18 cellular contexts compared by ENCODE assay signal in the genomic region with DNA sequence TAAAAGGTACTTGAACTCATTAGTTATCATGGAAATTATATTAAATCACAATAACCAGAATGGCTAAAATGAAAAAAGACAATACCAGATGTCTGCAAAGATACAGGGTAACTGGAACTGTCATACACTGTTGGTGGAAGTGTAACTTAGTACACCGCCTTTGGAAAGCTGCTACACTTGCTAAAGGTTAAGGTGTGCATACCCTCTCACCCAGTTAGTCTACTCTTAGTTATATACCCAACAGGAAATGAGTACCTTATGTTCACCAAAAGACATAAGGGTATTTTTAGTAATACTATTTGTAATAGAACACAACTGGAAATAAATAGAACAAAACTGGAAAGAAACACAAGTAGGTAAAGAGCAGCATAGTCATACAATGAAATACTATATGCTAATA.
DNase-seq lines count a peak whose midpoint lies in the region; ATAC-seq and TF ChIP-seq lines count a peak whose summit lies in the region.
"Had no signal": no experiment of that assay in that cellular context is flagged by ENCODE, and none has a peak within 500 bp of the region (broad histone marks: within the 10 kb centered on the region; RNA-seq: fewer than 3 reads in every experiment).

No MANE protein-coding gene starts in this region.

- peaks cover 17% of the 10 kb centered on the region for H3K4me1 ChIP-seq in PC-3 (ENCODE audit: insufficient read depth, low read length)
- H3K4me1 ChIP-seq: BE2C had no signal

- intact Hi-C loops in activated CD8-positive, alpha-beta T cell treated with anti-CD3 and anti-CD28 coated beads for 36 hours (cut with micrococcal nuclease) = no loop called here
- intact Hi-C loops in PC-3 (cut with micrococcal nuclease) = no loop called here
- intact Hi-C loops in activated T-helper 1 cell treated with anti-CD3 and anti-CD28 coated beads, Interleukin-12 subunit alpha, Interleukin-12 subunit beta, Interleukin-2, Interleukin-4 antibody, amounts not matched to agents 30 ng/mL and 10 ng/mL and 1 ng/mL, durations not matched to agents 14 hours and 24 hours and 36 hours (cut with micrococcal nuclease) = loop anchor here (10.0 kb wide), 1 partner anchor 170 kb away; no protein-coding TSS in a partner anchor

- H3K9ac ChIP-seq in PC-3 (ENCODE audit: low read length) = no peak overlapping the region
- H3K9ac ChIP-seq: GM23248 had no signal

- H3K79me2 ChIP-seq in PC-3 (ENCODE audit: low read length) = no peaks in the 10 kb centered on the region

- H3K4me3 Mint-ChIP-seq in activated CD8-positive, alpha-beta T cell treated with anti-CD3 and anti-CD28 coated beads for 36 hours = peak overlapping the region; percentile 4
- no peak overlapping the region for H3K4me3 Mint-ChIP-seq in activated CD8-positive, alpha-beta T cell treated with anti-CD3 and anti-CD28 coated beads, Interleukin-2, amount 10 ng/mL, durations not matched to agents 7 days and 5 days
- H3K4me3 Mint-ChIP-seq in HFFc6 = no peak overlapping the region
- H3K4me3 Mint-ChIP-seq in activated T-helper 1 cell treated with anti-CD3 and anti-CD28 coated beads, Interleukin-12 subunit alpha, Interleukin-12 subunit beta, Interleukin-2, Interleukin-4 antibody, amounts not matched to agents 30 ng/mL and 10 ng/mL and 1 ng/mL, durations not matched to agents 14 hours and 24 hours and 36 hours = no peak overlapping the region
- H3K4me3 Mint-ChIP-seq: CD4-positive, CD25-positive, alpha-beta regulatory T cell; CD8-positive, alpha-beta memory T cell had no signal

- H3K9me3 ChIP-seq in PC-3 (ENCODE audit: low read length) = no peaks in the 10 kb centered on the region
- H3K9me3 ChIP-seq: BE2C had no signal

- no peaks in the 10 kb centered on the region for H3K27me3 ChIP-seq in PC-3 (ENCODE audit: low read length)
- H3K27me3 ChIP-seq: BE2C had no signal

- H3F3A ChIP-seq in PC-3 (ENCODE audit: low read length, unreplicated experiment) = no peaks in the 10 kb centered on the region

- no peaks in the 10 kb centered on the region for H3K27me3 Mint-ChIP-seq in activated CD8-positive, alpha-beta T cell treated with anti-CD3 and anti-CD28 coated beads for 36 hours
- no peaks in the 10 kb centered on the region for H3K27me3 Mint-ChIP-seq in activated CD8-positive, alpha-beta T cell treated with anti-CD3 and anti-CD28 coated beads, Interleukin-2, amount 10 ng/mL, durations not matched to agents 7 days and 5 days (ENCODE audit: low read depth)
- no peaks in the 10 kb centered on the region for H3K27me3 Mint-ChIP-seq in HFFc6 (ENCODE audit: insufficient read depth)
- H3K27me3 Mint-ChIP-seq in activated T-helper 1 cell treated with anti-CD3 and anti-CD28 coated beads, Interleukin-12 subunit alpha, Interleukin-12 subunit beta, Interleukin-2, Interleukin-4 antibody, amounts not matched to agents 30 ng/mL and 10 ng/mL and 1 ng/mL, durations not matched to agents 14 hours and 24 hours and 36 hours (ENCODE audit: insufficient read depth) = no peaks in the 10 kb centered on the region

- H3K4me2 ChIP-seq in PC-3 (ENCODE audit: low read length) = peak overlapping the region; percentile 18; the same call in 1 of the 2 replicates

- no peak for ATAC-seq in activated CD8-positive, alpha-beta T cell treated with anti-CD3 and anti-CD28 coated beads for 36 hours
- ATAC-seq in activated CD8-positive, alpha-beta T cell treated with anti-CD3 and anti-CD28 coated beads, Interleukin-2, amount 10 ng/mL, durations not matched to agents 7 days and 5 days = no peak
- ATAC-seq in PC-3 = no peak
- ATAC-seq in stimulated activated naive CD8-positive, alpha-beta T cell treated with anti-CD3 and anti-CD28 coated beads, Interleukin-15, Interleukin-2, amounts not matched to agents 100 U/mL and 50 U/mL, for 24 hours = peak; percentile 83

- H3K27ac ChIP-seq in PC-3 (ENCODE audit: low read length) = no peak overlapping the region
- H3K27ac ChIP-seq: GM23248 had no signal

- DNase-seq in activated CD8-positive, alpha-beta T cell treated with anti-CD3 and anti-CD28 coated beads for 36 hours = no peak
- no peak for DNase-seq in activated CD8-positive, alpha-beta T cell treated with anti-CD3 and anti-CD28 coated beads, Interleukin-2, amount 10 ng/mL, durations not matched to agents 7 days and 5 days
- DNase-seq in HFFc6 (no peak), PC-3 (peak; percentile 12), islet precursor cell (no peak), hippocampal formation (lab: John Stamatoyannopoulos, UW) (no peak)
- DNase-seq in stimulated activated naive CD8-positive, alpha-beta T cell treated with anti-CD3 and anti-CD28 coated beads, Interleukin-15, Interleukin-2, amounts not matched to agents 100 U/mL and 50 U/mL, for 24 hours = no peak
- DNase-seq in activated T-helper 1 cell treated with anti-CD3 and anti-CD28 coated beads, Interleukin-12 subunit alpha, Interleukin-12 subunit beta, Interleukin-2, Interleukin-4 antibody, amounts not matched to agents 30 ng/mL and 10 ng/mL and 1 ng/mL, durations not matched to agents 14 hours and 24 hours and 36 hours (ENCODE audit: low spot score) = no peak
- DNase-seq: ACHN; BE2C; C1 segment of cervical spinal cord; CD4-positive, CD25-positive, alpha-beta regulatory T cell; CD8-positive, alpha-beta memory T cell; COR-L47; DMS 273 treated with DMSO at 0.1 percent for 48 hours; DMS53; GM23248 had no signal

- CTCF ChIA-PET in activated CD8-positive, alpha-beta T cell treated with anti-CD3 and anti-CD28 coated beads for 36 hours (lab: Charles Lee) = interaction anchor here (0.7 to 0.8 kb wide), 2 partner anchors 21 to 502 kb away, joined by 3 read pairs; no protein-coding TSS in a partner anchor
- CTCF ChIA-PET in activated CD8-positive, alpha-beta T cell treated with anti-CD3 and anti-CD28 coated beads, Interleukin-2, amount 10 ng/mL, durations not matched to agents 7 days and 5 days (lab: Charles Lee) = no interaction called here
- CTCF ChIA-PET in PC-3 (lab: Charles Lee) = no interaction called here

- POLR2A ChIA-PET in activated CD8-positive, alpha-beta T cell treated with anti-CD3 and anti-CD28 coated beads for 36 hours (lab: Charles Lee) = no interaction called here
- POLR2A ChIA-PET in activated CD8-positive, alpha-beta T cell treated with anti-CD3 and anti-CD28 coated beads, Interleukin-2, amount 10 ng/mL, durations not matched to agents 7 days and 5 days (lab: Charles Lee) = no interaction called here
- POLR2A ChIA-PET in PC-3 (lab: Charles Lee; ENCODE audit: unreplicated experiment) = no interaction called here

- no peaks in the 10 kb centered on the region for H4K20me1 ChIP-seq in PC-3 (ENCODE audit: low read length)

- 0 out of 2 replicates have a peak overlapping the region, but pooled peaks have one; percentile 20 for H2AFZ ChIP-seq in PC-3 (ENCODE audit: low read length)
- H2AFZ ChIP-seq: GM23248 had no signal

- H3K4me3 ChIP-seq in PC-3 (ENCODE audit: low read length) = no peak overlapping the region
- H3K4me3 ChIP-seq: GM23248, HAP-1 had no signal

- H3K9me2 ChIP-seq in PC-3 (replicated peaks; ENCODE audit: low read length) = no peaks in the 10 kb centered on the region

- no peak overlapping the region for H3K27ac Mint-ChIP-seq in activated CD8-positive, alpha-beta T cell treated with anti-CD3 and anti-CD28 coated beads for 36 hours
- H3K27ac Mint-ChIP-seq in activated CD8-positive, alpha-beta T cell treated with anti-CD3 and anti-CD28 coated beads, Interleukin-2, amount 10 ng/mL, durations not matched to agents 7 days and 5 days = no peak overlapping the region
- peak overlapping the region; percentile 33; the same call in 1 of the 2 replicates for H3K27ac Mint-ChIP-seq in HFFc6
- H3K27ac Mint-ChIP-seq in activated T-helper 1 cell treated with anti-CD3 and anti-CD28 coated beads, Interleukin-12 subunit alpha, Interleukin-12 subunit beta, Interleukin-2, Interleukin-4 antibody, amounts not matched to agents 30 ng/mL and 10 ng/mL and 1 ng/mL, durations not matched to agents 14 hours and 24 hours and 36 hours = no peak overlapping the region
- H3K27ac Mint-ChIP-seq: CD4-positive, CD25-positive, alpha-beta regulatory T cell; CD8-positive, alpha-beta memory T cell had no signal

- H3K36me3 Mint-ChIP-seq in activated CD8-positive, alpha-beta T cell treated with anti-CD3 and anti-CD28 coated beads for 36 hours (ENCODE audit: low read depth) = no peaks in the 10 kb centered on the region
- peaks cover 29% of the 10 kb centered on the region for H3K36me3 Mint-ChIP-seq in activated CD8-positive, alpha-beta T cell treated with anti-CD3 and anti-CD28 coated beads, Interleukin-2, amount 10 ng/mL, durations not matched to agents 7 days and 5 days (ENCODE audit: low read depth)
- peaks cover 21% of the 10 kb centered on the region for H3K36me3 Mint-ChIP-seq in HFFc6 (ENCODE audit: low read depth)
- peaks cover 14% of the 10 kb centered on the region for H3K36me3 Mint-ChIP-seq in activated T-helper 1 cell treated with anti-CD3 and anti-CD28 coated beads, Interleukin-12 subunit alpha, Interleukin-12 subunit beta, Interleukin-2, Interleukin-4 antibody, amounts not matched to agents 30 ng/mL and 10 ng/mL and 1 ng/mL, durations not matched to agents 14 hours and 24 hours and 36 hours (ENCODE audit: low read depth)
- H3K36me3 Mint-ChIP-seq: CD4-positive, CD25-positive, alpha-beta regulatory T cell; CD8-positive, alpha-beta memory T cell had no signal

- BruUV-seq in PC-3 (replicated peaks; lab: Mats Ljungman, UMichigan) = no TSS peak

- H3K36me3 ChIP-seq in PC-3 (ENCODE audit: low read depth, low read length) = no peaks in the 10 kb centered on the region
- H3K36me3 ChIP-seq: BE2C, HAP-1 had no signal

- H3K9me3 Mint-ChIP-seq in activated CD8-positive, alpha-beta T cell treated with anti-CD3 and anti-CD28 coated beads for 36 hours = no peaks in the 10 kb centered on the region
- H3K9me3 Mint-ChIP-seq in activated CD8-positive, alpha-beta T cell treated with anti-CD3 and anti-CD28 coated beads, Interleukin-2, amount 10 ng/mL, durations not matched to agents 7 days and 5 days (ENCODE audit: insufficient read depth) = no peaks in the 10 kb centered on the region
- H3K9me3 Mint-ChIP-seq in HFFc6 = no peaks in the 10 kb centered on the region; the same call in 1 of the 2 replicates
- no peaks in the 10 kb centered on the region for H3K9me3 Mint-ChIP-seq in activated T-helper 1 cell treated with anti-CD3 and anti-CD28 coated beads, Interleukin-12 subunit alpha, Interleukin-12 subunit beta, Interleukin-2, Interleukin-4 antibody, amounts not matched to agents 30 ng/mL and 10 ng/mL and 1 ng/mL, durations not matched to agents 14 hours and 24 hours and 36 hours
- H3K9me3 Mint-ChIP-seq: CD4-positive, CD25-positive, alpha-beta regulatory T cell had no signal

- H3K4me1 Mint-ChIP-seq in activated CD8-positive, alpha-beta T cell treated with anti-CD3 and anti-CD28 coated beads for 36 hours (ENCODE audit: low read depth) = peaks cover 16% of the 10 kb centered on the region
- peaks cover 33% of the 10 kb centered on the region for H3K4me1 Mint-ChIP-seq in activated CD8-positive, alpha-beta T cell treated with anti-CD3 and anti-CD28 coated beads, Interleukin-2, amount 10 ng/mL, durations not matched to agents 7 days and 5 days (ENCODE audit: low read depth)
- H3K4me1 Mint-ChIP-seq in HFFc6 (ENCODE audit: low read depth) = peaks cover 87% of the 10 kb centered on the region
- H3K4me1 Mint-ChIP-seq in activated T-helper 1 cell treated with anti-CD3 and anti-CD28 coated beads, Interleukin-12 subunit alpha, Interleukin-12 subunit beta, Interleukin-2, Interleukin-4 antibody, amounts not matched to agents 30 ng/mL and 10 ng/mL and 1 ng/mL, durations not matched to agents 14 hours and 24 hours and 36 hours (ENCODE audit: low read depth) = peaks cover 39% of the 10 kb centered on the region
- H3K4me1 Mint-ChIP-seq: CD8-positive, alpha-beta memory T cell had no signal

- TF ChIP-seq CTCF in activated CD8-positive, alpha-beta T cell treated with anti-CD3 and anti-CD28 coated beads for 36 hours (IDR thresholded peaks at IDR 0.05) = no peak
- TF ChIP-seq CTCF in HFFc6 (IDR thresholded peaks at IDR 0.05) (no peak), PC-3 (conservative IDR thresholded peaks at IDR 0.05; ENCODE audit: low read depth, low read length) (no peak)
